In the genomic region with DNA sequence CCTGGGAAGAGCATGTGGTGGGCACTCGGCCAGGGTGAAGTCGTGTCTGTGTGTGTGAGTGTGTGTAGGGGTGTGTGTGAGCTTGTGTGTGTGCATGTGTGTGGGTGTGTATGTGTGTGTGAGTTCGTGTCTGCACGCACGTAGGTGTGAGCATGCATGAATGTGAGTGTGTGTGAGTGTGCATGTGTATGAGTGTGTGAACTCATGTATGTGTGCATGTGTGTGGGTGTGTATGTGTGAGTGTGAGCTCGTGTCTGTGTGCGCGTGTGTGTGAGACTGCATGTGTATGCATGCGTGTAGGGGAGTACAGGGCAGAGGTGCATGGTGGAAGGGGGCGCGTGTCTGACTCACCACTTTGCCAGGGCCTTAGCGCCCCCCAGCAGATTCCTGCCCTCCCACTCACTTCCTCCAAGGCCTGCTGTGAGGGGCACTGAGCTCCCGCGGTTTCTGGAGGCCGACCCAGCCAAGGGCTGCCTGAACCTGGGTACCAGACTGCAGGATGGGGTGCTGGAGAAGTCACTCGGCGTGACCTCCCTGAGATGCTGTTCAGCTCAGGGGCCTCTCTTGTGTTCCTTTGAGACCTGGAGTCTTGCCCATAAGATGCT, we compare ENCODE assay signal across 2 cellular contexts.
TF ChIP-seq lines count a peak whose summit lies in the region.

No MANE protein-coding gene starts in this region.

TF ChIP-seq in HEK293, 187 proteins besides CTCF, POLR2A, EP300 and RAD21 (continued from another document and continues in another):
- peak; percentile 49 for TF ChIP-seq ZIC2 (tag by site-specific recombination; IDR thresholded peaks at IDR 0.05)
- TF ChIP-seq ZNF629 (tag by site-specific recombination; IDR thresholded peaks at IDR 0.05): no peak
- peak; percentile 99 for TF ChIP-seq ZFHX2 (tag by site-specific recombination; conservative IDR thresholded peaks at IDR 0.05)
- peak; percentile 23; the same call in 1 of the 2 replicates for TF ChIP-seq GLIS1 (tag by site-specific recombination; IDR thresholded peaks at IDR 0.05)
- TF ChIP-seq ZNF311 (tag by site-specific recombination; IDR thresholded peaks at IDR 0.05; ENCODE audit: borderline replicate concordance): no peak
- no peak for TF ChIP-seq AEBP2 (tag by site-specific recombination; IDR thresholded peaks at IDR 0.05; ENCODE audit: borderline replicate concordance)
- no peak for TF ChIP-seq ZNF514 (tag by site-specific recombination; IDR thresholded peaks at IDR 0.05)
- TF ChIP-seq KLF1 (tag by site-specific recombination; IDR thresholded peaks at IDR 0.05): no peak
- TF ChIP-seq ZNF501 (tag by site-specific recombination; IDR thresholded peaks at IDR 0.05): no peak
- no peak for TF ChIP-seq BCL6B (tag by site-specific recombination; IDR thresholded peaks at IDR 0.05)
- TF ChIP-seq, protein P1, sequence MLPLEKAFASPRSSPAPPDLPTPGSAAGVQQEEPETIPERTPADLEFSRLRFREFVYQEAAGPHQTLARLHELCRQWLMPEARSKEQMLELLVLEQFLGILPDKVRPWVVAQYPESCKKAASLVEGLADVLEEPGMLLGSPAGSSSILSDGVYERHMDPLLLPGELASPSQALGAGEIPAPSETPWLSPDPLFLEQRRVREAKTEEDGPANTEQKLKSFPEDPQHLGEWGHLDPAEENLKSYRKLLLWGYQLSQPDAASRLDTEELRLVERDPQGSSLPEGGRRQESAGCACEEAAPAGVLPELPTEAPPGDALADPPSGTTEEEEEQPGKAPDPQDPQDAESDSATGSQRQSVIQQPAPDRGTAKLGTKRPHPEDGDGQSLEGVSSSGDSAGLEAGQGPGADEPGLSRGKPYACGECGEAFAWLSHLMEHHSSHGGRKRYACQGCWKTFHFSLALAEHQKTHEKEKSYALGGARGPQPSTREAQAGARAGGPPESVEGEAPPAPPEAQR (tag by site-specific recombination; IDR thresholded peaks at IDR 0.05): no peak
- no peak for TF ChIP-seq HIC1 (tag by site-specific recombination; IDR thresholded peaks at IDR 0.05)
- TF ChIP-seq ZNF132 (tag by site-specific recombination; IDR thresholded peaks at IDR 0.05; ENCODE audit: borderline replicate concordance): no peak
- no peak for TF ChIP-seq GFI1B (tag by site-specific recombination; IDR thresholded peaks at IDR 0.05)
- TF ChIP-seq ZNF645 (tag by site-specific recombination; IDR thresholded peaks at IDR 0.05): no peak
- TF ChIP-seq, protein P2, sequence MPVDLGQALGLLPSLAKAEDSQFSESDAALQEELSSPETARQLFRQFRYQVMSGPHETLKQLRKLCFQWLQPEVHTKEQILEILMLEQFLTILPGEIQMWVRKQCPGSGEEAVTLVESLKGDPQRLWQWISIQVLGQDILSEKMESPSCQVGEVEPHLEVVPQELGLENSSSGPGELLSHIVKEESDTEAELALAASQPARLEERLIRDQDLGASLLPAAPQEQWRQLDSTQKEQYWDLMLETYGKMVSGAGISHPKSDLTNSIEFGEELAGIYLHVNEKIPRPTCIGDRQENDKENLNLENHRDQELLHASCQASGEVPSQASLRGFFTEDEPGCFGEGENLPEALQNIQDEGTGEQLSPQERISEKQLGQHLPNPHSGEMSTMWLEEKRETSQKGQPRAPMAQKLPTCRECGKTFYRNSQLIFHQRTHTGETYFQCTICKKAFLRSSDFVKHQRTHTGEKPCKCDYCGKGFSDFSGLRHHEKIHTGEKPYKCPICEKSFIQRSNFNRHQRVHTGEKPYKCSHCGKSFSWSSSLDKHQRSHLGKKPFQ (tag by site-specific recombination; IDR thresholded peaks at IDR 0.05): peak; percentile 54; the same call in 1 of the 2 replicates
- peak; percentile 91 for TF ChIP-seq EGR2 (tag by site-specific recombination; IDR thresholded peaks at IDR 0.05; ENCODE audit: low read depth)

TF ChIP-seq in HEK293T, 16 proteins besides CTCF, POLR2A, EP300 and RAD21 (continued from another document):
- TF ChIP-seq FOXK2 (IDR thresholded peaks at IDR 0.05) (no peak), HDGF (IDR thresholded peaks at IDR 0.05; ENCODE audit: borderline replicate concordance) (no peak), LEF1 (IDR thresholded peaks at IDR 0.05; ENCODE audit: borderline replicate concordance) (no peak), SUZ12 (IDR thresholded peaks at IDR 0.05) (no peak), FOXM1 (IDR thresholded peaks at IDR 0.05; ENCODE audit: borderline replicate concordance) (no peak), NFRKB (IDR thresholded peaks at IDR 0.05) (no peak), FOXA1 (IDR thresholded peaks at IDR 0.05) (no peak), ARNT (IDR thresholded peaks at IDR 0.05) (no peak), ZNF384 (IDR thresholded peaks at IDR 0.05) (no peak), SP1 (IDR thresholded peaks at IDR 0.05) (no peak)
- TF ChIP-seq, protein P3, sequence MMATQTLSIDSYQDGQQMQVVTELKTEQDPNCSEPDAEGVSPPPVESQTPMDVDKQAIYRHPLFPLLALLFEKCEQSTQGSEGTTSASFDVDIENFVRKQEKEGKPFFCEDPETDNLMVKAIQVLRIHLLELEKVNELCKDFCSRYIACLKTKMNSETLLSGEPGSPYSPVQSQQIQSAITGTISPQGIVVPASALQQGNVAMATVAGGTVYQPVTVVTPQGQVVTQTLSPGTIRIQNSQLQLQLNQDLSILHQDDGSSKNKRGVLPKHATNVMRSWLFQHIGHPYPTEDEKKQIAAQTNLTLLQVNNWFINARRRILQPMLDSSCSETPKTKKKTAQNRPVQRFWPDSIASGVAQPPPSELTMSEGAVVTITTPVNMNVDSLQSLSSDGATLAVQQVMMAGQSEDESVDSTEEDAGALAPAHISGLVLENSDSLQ (IDR thresholded peaks at IDR 0.05): no peak
